9 cellular contexts compared by ENCODE assay signal in the genomic region with DNA sequence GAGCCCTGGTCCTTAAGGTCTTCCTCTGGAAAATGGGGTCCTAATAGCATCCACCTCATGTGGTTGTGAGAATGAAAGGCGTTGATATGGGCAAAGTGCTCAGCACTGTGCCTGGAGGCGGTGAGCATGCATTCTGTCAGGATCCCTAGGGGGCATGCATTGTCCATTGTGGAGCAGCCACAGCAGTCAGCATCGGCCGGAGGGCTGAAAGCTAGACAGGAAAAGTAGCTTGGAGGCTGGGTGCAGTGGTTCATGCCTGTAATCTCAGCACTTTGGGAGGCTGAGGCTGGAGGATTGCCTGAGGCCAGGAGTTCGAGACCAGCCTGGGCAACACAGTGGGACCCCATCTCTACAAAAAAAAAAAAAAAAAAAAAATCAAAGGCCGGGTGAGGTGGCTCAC.
DNase-seq lines count a peak whose midpoint lies in the region; ATAC-seq and TF ChIP-seq lines count a peak whose summit lies in the region.
"Had no signal": no experiment of that assay in that cellular context is flagged by ENCODE, and none has a peak within 500 bp of the region (broad histone marks: within the 10 kb centered on the region; RNA-seq: fewer than 3 reads in every experiment).

No MANE protein-coding gene starts in this region.

- CTCF ChIA-PET in activated CD4-positive, alpha-beta T cell treated with anti-CD3 and anti-CD28 coated beads for 36 hours (lab: Charles Lee), result interaction anchor here (1.7 kb wide), 1 partner anchor 17 kb away, joined by 3 read pairs; no protein-coding TSS in a partner anchor

- no peak overlapping the region for H3K4me3 ChIP-seq in colonic mucosa

- intact Hi-C loops in activated CD4-positive, alpha-beta T cell treated with anti-CD3 and anti-CD28 coated beads for 36 hours (cut with DNase I, micrococcal nuclease), result no loop called here
- intact Hi-C loops in colonic mucosa (cut with DNase I), result loop anchor here (10.0 kb wide), 1 partner anchor 81 kb away; no protein-coding TSS in a partner anchor
- intact Hi-C loops in natural killer cell (cut with micrococcal nuclease), result no loop called here

- H3K4me3 Mint-ChIP-seq in activated CD4-positive, alpha-beta T cell treated with anti-CD3 and anti-CD28 coated beads for 36 hours, result no peak overlapping the region
- H3K4me3 Mint-ChIP-seq in natural killer cell, result no peak overlapping the region
- H3K4me3 Mint-ChIP-seq: T-helper 1 cell treated with Interleukin-12 subunit alpha and Interleukin-12 subunit beta and Interleukin-4 antibody, amounts not matched to agents 30 μg/mL and 1 μg/mL, for 36 hours had no signal

- H3K9me3 Mint-ChIP-seq in activated CD4-positive, alpha-beta T cell treated with anti-CD3 and anti-CD28 coated beads for 36 hours (ENCODE audit: low read depth), result no peaks in the 10 kb centered on the region
- H3K9me3 Mint-ChIP-seq in natural killer cell, result no peaks in the 10 kb centered on the region
- H3K9me3 Mint-ChIP-seq: T-helper 1 cell treated with Interleukin-12 subunit alpha and Interleukin-12 subunit beta and Interleukin-4 antibody, amounts not matched to agents 30 μg/mL and 1 μg/mL, for 36 hours had no signal

- H3K27me3 ChIP-seq in colonic mucosa, result no peaks in the 10 kb centered on the region

- H3K27me3 Mint-ChIP-seq in activated CD4-positive, alpha-beta T cell treated with anti-CD3 and anti-CD28 coated beads for 36 hours, result peaks cover 14% of the 10 kb centered on the region
- H3K27me3 Mint-ChIP-seq in natural killer cell (ENCODE audit: low read depth in 2 of 2), result no peaks in the 10 kb centered on the region

- no peak overlapping the region for H3K27ac Mint-ChIP-seq in activated CD4-positive, alpha-beta T cell treated with anti-CD3 and anti-CD28 coated beads for 36 hours
- no peak overlapping the region for H3K27ac Mint-ChIP-seq in natural killer cell
- H3K27ac Mint-ChIP-seq: T-helper 1 cell treated with Interleukin-12 subunit alpha and Interleukin-12 subunit beta and Interleukin-4 antibody, amounts not matched to agents 30 μg/mL and 1 μg/mL, for 36 hours had no signal

- H3K27ac ChIP-seq in colonic mucosa, result no peak overlapping the region

- no peaks in the 10 kb centered on the region for H3K36me3 ChIP-seq in colonic mucosa

- no peaks in the 10 kb centered on the region for H3K36me3 Mint-ChIP-seq in activated CD4-positive, alpha-beta T cell treated with anti-CD3 and anti-CD28 coated beads for 36 hours (ENCODE audit: low read depth)
- H3K36me3 Mint-ChIP-seq in natural killer cell, result no peaks in the 10 kb centered on the region

- peak; percentile 58 for ATAC-seq in activated CD4-positive, alpha-beta T cell treated with anti-CD3 and anti-CD28 coated beads for 36 hours
- peak in 1 of 3 donors; percentile 54 for ATAC-seq in natural killer cell
- ATAC-seq in GM18867 (IDR thresholded peaks at IDR 0.05; ENCODE audit: unreplicated experiment), result no peak
- ATAC-seq in GM18502 (IDR thresholded peaks at IDR 0.05; ENCODE audit: poor library complexity, unreplicated experiment), result no peak

- POLR2A ChIA-PET in activated CD4-positive, alpha-beta T cell treated with anti-CD3 and anti-CD28 coated beads for 36 hours (lab: Charles Lee), result no interaction called here

- no peak overlapping the region for H3K9ac ChIP-seq in colonic mucosa (ENCODE audit: low read depth in 2 of 2, low read length in 2 of 2)

- H3K9me3 ChIP-seq in colonic mucosa, result no peaks in the 10 kb centered on the region

- H3K4me1 ChIP-seq in colonic mucosa, result no peaks in the 10 kb centered on the region

- H3K4me1 Mint-ChIP-seq in activated CD4-positive, alpha-beta T cell treated with anti-CD3 and anti-CD28 coated beads for 36 hours, result no peaks in the 10 kb centered on the region
- H3K4me1 Mint-ChIP-seq in natural killer cell, result no peaks in the 10 kb centered on the region

- DNase-seq in activated CD4-positive, alpha-beta T cell treated with anti-CD3 and anti-CD28 coated beads for 36 hours, result peak; percentile 20
- DNase-seq in activated CD4-positive, alpha-beta T cell treated with anti-CD3 and anti-CD28 coated beads, Interleukin-2, amount 50 U/mL, for 1 hour, result no peak
- peak; percentile 28 for DNase-seq in NCI-H1092 treated with DMSO at 0.1 percent for 48 hours (lab: John Stamatoyannopoulos, UW)
- peak; percentile 64 for DNase-seq in colonic mucosa
- no peak for DNase-seq in natural killer cell
- no peak for DNase-seq in DMS153 treated with DMSO at 0.1 percent for 48 hours (lab: John Stamatoyannopoulos, UW; ENCODE audit: unreplicated experiment)

- TF ChIP-seq CTCF in colonic mucosa (IDR thresholded peaks at IDR 0.05) (peak; percentile 12), natural killer cell (IDR thresholded peaks at IDR 0.05) (peak; percentile 12)

Comparison
In these comparisons a context has a peak if more than half of its experiments do, and no peak if none do; other contexts are left out.
1. DNase-seq: peak in activated CD4-positive, alpha-beta T cell treated with anti-CD3 and anti-CD28 coated beads for 36 hours (single experiment), NCI-H1092 treated with DMSO at 0.1 percent for 48 hours (single experiment) and colonic mucosa (single experiment); none in activated CD4-positive, alpha-beta T cell treated with anti-CD3 and anti-CD28 coated beads, Interleukin-2, amount 50 U/mL, for 1 hour (single experiment), natural killer cell (single experiment) and DMS153 treated with DMSO at 0.1 percent for 48 hours (single experiment).